9 cellular contexts compared by ENCODE assay signal in the genomic region with DNA sequence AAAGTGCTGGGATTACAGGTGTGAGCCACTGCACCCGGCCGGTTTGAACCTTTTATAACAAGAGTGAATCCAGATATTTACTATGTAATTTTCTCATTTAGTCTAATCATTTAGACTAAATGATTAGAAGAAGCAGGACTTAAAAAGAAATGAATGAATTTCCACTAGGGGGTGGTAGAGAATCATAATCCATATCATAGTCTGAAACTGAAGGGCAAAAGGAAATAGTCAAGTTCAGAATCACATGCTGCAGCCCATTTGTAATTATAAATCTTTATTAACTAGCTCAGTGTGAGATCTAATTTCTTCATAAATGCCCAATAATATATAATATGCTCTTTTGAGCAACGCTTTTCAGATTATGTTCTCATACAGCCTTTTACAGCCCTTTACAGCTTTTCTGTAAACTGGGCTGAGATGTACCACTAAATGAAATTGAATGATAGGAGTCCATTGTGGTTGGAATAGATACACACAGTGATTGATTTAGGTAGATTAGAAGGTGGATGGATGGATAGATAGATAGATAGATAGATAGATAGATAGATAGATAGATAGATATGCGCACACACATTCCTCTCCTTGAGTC. TPM values are rescaled to one million over a fixed set of nuclear protein-coding genes. Genes with fewer than 3 reads are reported as not detected.
DNase-seq lines count a peak whose midpoint lies in the region; ATAC-seq and TF ChIP-seq lines count a peak whose summit lies in the region.
"Had no signal": no experiment of that assay in that cellular context is flagged by ENCODE, and none has a peak within 500 bp of the region (broad histone marks: within the 10 kb centered on the region; RNA-seq: fewer than 3 reads in every experiment).

No MANE protein-coding gene starts in this region.

- H3K9ac ChIP-seq in Karpas-422 (ENCODE audit: low read length) (no peak overlapping the region), OCI-LY1 (ENCODE audit: low read length) (no peak overlapping the region)

- peak; percentile 67 for TF ChIP-seq CTCF in OCI-LY1 (IDR thresholded peaks at IDR 0.05; ENCODE audit: low read length)

- H3K9me2 ChIP-seq in Karpas-422 (replicated peaks; ENCODE audit: insufficient read depth, low read length) = no peaks in the 10 kb centered on the region
- H3K9me2 ChIP-seq in OCI-LY1 (ENCODE audit: low read depth, low read length) = no peaks in the 10 kb centered on the region

- H3K4me3 ChIP-seq in Karpas-422 (ENCODE audit: low read length) = no peak overlapping the region
- H3K4me3 ChIP-seq in OCI-LY1 (ENCODE audit: low read depth, low read length, poor library complexity, severe bottlenecking) = no peak overlapping the region
- H3K4me3 ChIP-seq: SJSA1 had no signal

- ATAC-seq in memory B cell (ENCODE audit: low read depth) (peak; percentile 81), GM21526 (IDR thresholded peaks at IDR 0.05; ENCODE audit: low FRiP score, unreplicated experiment) (no peak), HG03378 (IDR thresholded peaks at IDR 0.05; ENCODE audit: unreplicated experiment) (no peak), HG03280 (IDR thresholded peaks at IDR 0.05; ENCODE audit: unreplicated experiment) (no peak)

- no peaks in the 10 kb centered on the region for H3K36me3 Mint-ChIP-seq in memory B cell

- peak; percentile 85 for DNase-seq in DMS53 (lab: John Stamatoyannopoulos, UW)
- peak; percentile 94 for DNase-seq in Karpas-422
- DNase-seq in dedifferentiated amniotic fluid mesenchymal stem cell (ENCODE audit: extremely low spot score) = peak; percentile 87
- DNase-seq in memory B cell (ENCODE audit: low spot score in 2 of 2) = peak in 1 of 2 donors; percentile 74

- H3K36me3 ChIP-seq in Karpas-422 (ENCODE audit: insufficient read depth, low read length) (no peaks in the 10 kb centered on the region), OCI-LY1 (ENCODE audit: insufficient read depth, low read length) (no peaks in the 10 kb centered on the region)
- H3K36me3 ChIP-seq: SJSA1 had no signal

- H2AFZ ChIP-seq in Karpas-422 (ENCODE audit: low read length) (no peak overlapping the region), OCI-LY1 (ENCODE audit: low read length) (no peak overlapping the region)

- H3K27ac ChIP-seq in Karpas-422 (ENCODE audit: low read length) = no peak overlapping the region
- H3K27ac ChIP-seq in OCI-LY1 (ENCODE audit: low read depth, low read length, poor library complexity, severe bottlenecking) = no peak overlapping the region
- H3K27ac ChIP-seq: SJSA1 had no signal

- no peak overlapping the region for H3K4me2 ChIP-seq in Karpas-422 (ENCODE audit: low read depth, low read length, poor library complexity, severe bottlenecking)
- no peak overlapping the region for H3K4me2 ChIP-seq in OCI-LY1 (ENCODE audit: low read length)

- peaks cover 19% of the 10 kb centered on the region for H3K4me1 ChIP-seq in Karpas-422 (ENCODE audit: low read length)
- peaks cover 35% of the 10 kb centered on the region for H3K4me1 ChIP-seq in OCI-LY1 (ENCODE audit: insufficient read depth, low read length, severe bottlenecking)
- H3K4me1 ChIP-seq: SJSA1 had no signal

- H3K27me3 Mint-ChIP-seq in memory B cell = no peaks in the 10 kb centered on the region

- H3F3A ChIP-seq in OCI-LY1 (ENCODE audit: insufficient read depth, low read length) = no peaks in the 10 kb centered on the region

- no peak overlapping the region for H3K27ac Mint-ChIP-seq in memory B cell

- H3K9me3 Mint-ChIP-seq in memory B cell = no peaks in the 10 kb centered on the region

- no peaks in the 10 kb centered on the region for H3K27me3 ChIP-seq in Karpas-422 (ENCODE audit: low read length)
- H3K27me3 ChIP-seq in OCI-LY1 (ENCODE audit: insufficient read depth, low read length) = no peaks in the 10 kb centered on the region

- H3K79me2 ChIP-seq in Karpas-422 (ENCODE audit: low read length) = no peaks in the 10 kb centered on the region
- no peaks in the 10 kb centered on the region for H3K79me2 ChIP-seq in OCI-LY1 (ENCODE audit: insufficient read depth, low read length)

- H3K9me3 ChIP-seq in Karpas-422 (ENCODE audit: low read length) (no peaks in the 10 kb centered on the region), OCI-LY1 (ENCODE audit: low read length) (no peaks in the 10 kb centered on the region)
- H3K9me3 ChIP-seq: SJSA1 had no signal

- H3K4me3 Mint-ChIP-seq in memory B cell = no peak overlapping the region

- H3K4me1 Mint-ChIP-seq in memory B cell = peaks cover 13% of the 10 kb centered on the region

- H4K20me1 ChIP-seq in Karpas-422 (ENCODE audit: insufficient read depth, low read depth, low read length) (no peaks in the 10 kb centered on the region), OCI-LY1 (ENCODE audit: insufficient read depth, low read length) (no peaks in the 10 kb centered on the region)

RNA-seq across cellular contexts. Expression of a gene that starts 31.8 kb away (rescaled TPM):
- 185 and 284 TPM in 2 replicates for total RNA-seq in Karpas-422 (2014; rRNA removed; shearing (Covaris generic); ENCODE audit: low replicate concordance)

RNA-seq across cellular contexts. Expression of a gene that starts 32.3 kb away (rescaled TPM):
- total RNA-seq in Karpas-422 (2014; rRNA removed; shearing (Covaris generic); ENCODE audit: low replicate concordance) = 120 and 171 TPM in 2 replicates

RNA-seq across cellular contexts. Expression of a gene that starts 41.9 kb away (rescaled TPM):
- total RNA-seq in Karpas-422 (2014; rRNA removed; shearing (Covaris generic); ENCODE audit: low replicate concordance) = 212 and 306 TPM in 2 replicates

RNA-seq across cellular contexts. Expression of a gene that starts 47.3 kb away (rescaled TPM):
- 93.0 and 140 TPM in 2 replicates for total RNA-seq in Karpas-422 (2014; rRNA removed; shearing (Covaris generic); ENCODE audit: low replicate concordance)

RNA-seq across cellular contexts. Expression of a gene that starts 55.0 kb away (rescaled TPM):
- 116 and 142 TPM in 2 replicates for total RNA-seq in Karpas-422 (2014; rRNA removed; shearing (Covaris generic); ENCODE audit: low replicate concordance)
- total RNA-seq: SJSA1 had no signal
